ENCODE assay signal across 27 cellular contexts in genomic region chr11:31794546-31794945, GRCh38. TPM values are rescaled to one million over a fixed set of nuclear protein-coding genes. Genes with fewer than 3 reads are reported as not detected.
"Had no signal": no experiment of that assay in that cellular context is flagged by ENCODE, and none has a peak within 500 bp of the region (broad histone marks: within the 10 kb centered on the region; RNA-seq: fewer than 3 reads in every experiment).

No MANE protein-coding gene starts in this region.

- H3K36me3 Mint-ChIP-seq: stimulated activated memory B cell treated with anti-CD40 and anti-IgM and Interleukin-4, amounts not matched to agents 10 μg/mL and 1 μg/mL and 100 μg/mL, for 72 hours; type B pancreatic cell had no signal

- H3K9me3 Mint-ChIP-seq: nephron; stimulated activated naive CD8-positive, alpha-beta T cell treated with anti-CD3 and anti-CD28 coated beads, Interleukin-15, amount 100 ng/mL, for 72 hours; type B pancreatic cell had no signal

- H3K4me3 Mint-ChIP-seq: naive thymus-derived CD8-positive, alpha-beta T cell; nephron; stimulated activated memory B cell treated with anti-CD40 and anti-IgM and Interleukin-4, amounts not matched to agents 10 μg/mL and 1 μg/mL and 100 μg/mL, for 72 hours; stimulated activated naive CD8-positive, alpha-beta T cell treated with anti-CD3 and anti-CD28 coated beads, Interleukin-15, amount 100 ng/mL, for 72 hours; type B pancreatic cell had no signal

- ATAC-seq: left cardiac atrium; left lung; lower lobe of right lung; naive thymus-derived CD8-positive, alpha-beta T cell; right lobe of liver; stimulated activated memory B cell treated with anti-CD40 and anti-IgM and Interleukin-4, amounts not matched to agents 10 μg/mL and 1 μg/mL and 100 μg/mL, for 72 hours; stimulated activated naive CD8-positive, alpha-beta T cell treated with anti-CD3 and anti-CD28 coated beads, Interleukin-15, amount 100 ng/mL, for 72 hours had no signal

- H3K27ac Mint-ChIP-seq: naive thymus-derived CD8-positive, alpha-beta T cell; nephron; progenitor cell of endocrine pancreas; stimulated activated memory B cell treated with anti-CD40 and anti-IgM and Interleukin-4, amounts not matched to agents 10 μg/mL and 1 μg/mL and 100 μg/mL, for 72 hours; stimulated activated naive CD8-positive, alpha-beta T cell treated with anti-CD3 and anti-CD28 coated beads, Interleukin-15, amount 100 ng/mL, for 72 hours; type B pancreatic cell had no signal

- DNase-seq: kidney glomerular epithelial cell; left cardiac atrium; left lung; lower lobe of right lung; mammary epithelial cell; mesenchymal stem cell; naive thymus-derived CD8-positive, alpha-beta T cell; ovary; right lobe of liver; stimulated activated CD4-positive, alpha-beta T cell treated with anti-CD3 and anti-CD28 coated beads, Interleukin-1b, Interleukin-23, amount 100 ng/mL, for 48 hours; stimulated activated CD4-positive, alpha-beta T cell treated with anti-CD3 and anti-CD28 coated beads, Interleukin-2, amount 100 ng/mL, for 48 hours; stimulated activated CD4-positive, alpha-beta T cell treated with anti-CD3 and anti-CD28 coated beads, Interleukin-4, amount 100 ng/mL, for 4 hours; stimulated activated CD8-positive, alpha-beta memory T cell treated with anti-CD3 and anti-CD28 coated beads, Interleukin-4, amount 100 ng/mL, for 48 hours; stimulated activated naive CD4-positive, alpha-beta T cell treated with Interleukin-2 at 50 U/mL for 16 hours; stimulated activated naive CD8-positive, alpha-beta T cell treated with anti-CD3 and anti-CD28 coated beads, Interleukin-15, amount 100 ng/mL, for 72 hours; substantia nigra; uterus had no signal

RNA-seq across cellular contexts. Expression of gene PAX6, which starts 16.6 kb away (rescaled TPM):
- total RNA-seq: left cardiac atrium; left lung; liver; lower lobe of right lung; naive thymus-derived CD8-positive, alpha-beta T cell; ovary; right atrium auricular region; right lobe of liver; skeletal muscle tissue; smooth muscle cell; tibial nerve; ureter had no signal
